Comparison of ENCODE assay signal across 12 cellular contexts in the genomic region with DNA sequence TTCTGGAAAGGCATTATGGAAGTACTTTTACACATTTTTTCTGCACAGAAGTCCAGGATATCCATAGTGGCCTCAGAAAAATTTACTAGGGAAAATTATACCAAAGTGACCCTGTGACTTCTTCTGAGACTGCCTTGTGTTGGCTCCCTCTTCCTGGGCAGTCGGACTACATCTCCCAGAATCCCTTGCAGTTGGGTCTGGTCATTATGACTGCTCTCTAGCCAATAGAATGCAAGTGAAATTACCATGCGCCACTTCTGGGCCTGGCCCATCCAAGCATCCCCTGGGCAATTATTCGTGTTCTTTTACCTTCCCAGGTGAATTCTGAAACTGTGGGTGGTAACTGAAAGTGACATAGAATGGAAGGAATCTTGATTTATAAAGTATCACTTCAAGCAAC.
DNase-seq lines count a peak whose midpoint lies in the region; TF ChIP-seq lines count a peak whose summit lies in the region.
"Had no signal": no experiment of that assay in that cellular context is flagged by ENCODE, and none has a peak within 500 bp of the region (broad histone marks: within the 10 kb centered on the region; RNA-seq: fewer than 3 reads in every experiment).

No MANE protein-coding gene starts in this region.

- CTCF ChIA-PET in HEK293T (lab: Yijun Ruan, JAX): no interaction called here

- no peak overlapping the region for H3K4ac ChIP-seq in mesendoderm (ENCODE audit: low read depth, low read length)

- no CpG with 5 or more reads among the region's 3 CpGs for WGBS in mesendoderm (ENCODE audit: extremely low coverage, insufficient coverage, low lambda C conversion rate)

- no peak overlapping the region for H4K5ac ChIP-seq in mesendoderm (ENCODE audit: low read length)

- H3K9ac ChIP-seq in mesendoderm (ENCODE audit: low read length): no peak overlapping the region

- no peak overlapping the region for H2AK5ac ChIP-seq in mesendoderm (ENCODE audit: low read length)

- peak; percentile 51 for DNase-seq in DMS 273 (lab: John Stamatoyannopoulos, UW; ENCODE audit: unreplicated experiment)
- DNase-seq in DMS 273 treated with DMSO at 0.1 percent for 48 hours (lab: John Stamatoyannopoulos, UW): no peak
- peak; percentile 55 for DNase-seq in HEK293T (ENCODE audit: extremely low spot score)
- peak; percentile 6 for DNase-seq in NCI-H69 (lab: John Stamatoyannopoulos, UW)
- DNase-seq in mesendoderm: peak; percentile 90
- no peak for DNase-seq in GM03348 (ENCODE audit: low spot score)
- DNase-seq in effector memory CD4-positive, alpha-beta T cell: no peak
- DNase-seq in T-helper 9 cell: no peak
- DNase-seq: activated T-cell treated with anti-CD3 and anti-CD28 coated beads, Interleukin-2, amount 50 U/mL, for 72 hours; HFFc6; stimulated activated CD4-positive, alpha-beta T cell treated with anti-CD3 and anti-CD28 coated beads, Interleukin-1b, Interleukin-23, amount 100 ng/mL, for 48 hours had no signal

- H3K23ac ChIP-seq in mesendoderm (ENCODE audit: low read length): no peak overlapping the region

- POLR2A ChIA-PET in HEK293T (lab: Yijun Ruan, JAX): no interaction called here

- H3K79me1 ChIP-seq in mesendoderm (ENCODE audit: low read length): no peaks in the 10 kb centered on the region

- no peak overlapping the region for H2BK120ac ChIP-seq in mesendoderm (ENCODE audit: low read depth, low read length)

- no peak overlapping the region for H2BK5ac ChIP-seq in mesendoderm (ENCODE audit: low read length)

- no peaks in the 10 kb centered on the region for H3K9me3 ChIP-seq in effector memory CD4-positive, alpha-beta T cell (ENCODE audit: control insufficient read depth, low read length)

- no peak overlapping the region for H4K8ac ChIP-seq in mesendoderm (ENCODE audit: low read depth, low read length)

- H3K4me2 ChIP-seq in mesendoderm (ENCODE audit: low read length): no peak overlapping the region

- no peak overlapping the region for H3K27ac ChIP-seq in mesendoderm (ENCODE audit: low read depth, low read length)
- no peak overlapping the region for H3K27ac ChIP-seq in effector memory CD4-positive, alpha-beta T cell (ENCODE audit: insufficient read depth, low read length, poor library complexity, severe bottlenecking)
- H3K27ac ChIP-seq: 22Rv1 had no signal

- H3K56ac ChIP-seq in mesendoderm (ENCODE audit: low read length): no peak overlapping the region

- H3K36me3 ChIP-seq in mesendoderm (ENCODE audit: control insufficient read depth, insufficient read depth, low read length): no peaks in the 10 kb centered on the region
- no peaks in the 10 kb centered on the region for H3K36me3 ChIP-seq in effector memory CD4-positive, alpha-beta T cell (ENCODE audit: control insufficient read depth, insufficient read depth, low read length)

- H2BK15ac ChIP-seq in mesendoderm (replicated peaks; ENCODE audit: low read depth): no peak overlapping the region

- no peak overlapping the region for H3K18ac ChIP-seq in mesendoderm (ENCODE audit: low read length)

- H3K27me3 ChIP-seq in mesendoderm (ENCODE audit: insufficient read depth, low read length, poor library complexity): no peaks in the 10 kb centered on the region
- no peaks in the 10 kb centered on the region for H3K27me3 ChIP-seq in effector memory CD4-positive, alpha-beta T cell (replicated peaks; ENCODE audit: control insufficient read depth, insufficient read depth, low read length, poor library complexity, severe bottlenecking)

- H3K4me1 ChIP-seq in mesendoderm (ENCODE audit: control insufficient read depth, low read depth, low read length): no peaks in the 10 kb centered on the region
- H3K4me1 ChIP-seq in effector memory CD4-positive, alpha-beta T cell (ENCODE audit: control insufficient read depth, insufficient read depth, low read length, poor library complexity, severe bottlenecking): no peaks in the 10 kb centered on the region

- H3K4me3 ChIP-seq in mesendoderm (ENCODE audit: low read length): no peak overlapping the region
- no peak overlapping the region for H3K4me3 ChIP-seq in effector memory CD4-positive, alpha-beta T cell (ENCODE audit: insufficient read depth, low read depth, low read length, poor library complexity, severe bottlenecking)

- no peaks in the 10 kb centered on the region for H3K79me2 ChIP-seq in mesendoderm (ENCODE audit: control insufficient read depth, insufficient read depth, low read length)

TF ChIP-seq in HEK293T, 16 proteins besides CTCF, POLR2A, EP300 and RAD21:
- TF ChIP-seq L3MBTL2 (conservative IDR thresholded peaks at IDR 0.05) (peak; percentile 33; the same call in 1 of the 2 replicates), FOXK2 (IDR thresholded peaks at IDR 0.05) (no peak), ARNT (IDR thresholded peaks at IDR 0.05) (no peak), SUZ12 (IDR thresholded peaks at IDR 0.05) (no peak)

Comparison
In these comparisons a context has a peak if more than half of its experiments do, and no peak if none do; other contexts are left out.
1. DNase-seq: peak in DMS 273 (single experiment), HEK293T (single experiment), NCI-H69 (single experiment) and mesendoderm (single experiment); none in DMS 273 treated with DMSO at 0.1 percent for 48 hours (single experiment), GM03348 (single experiment), effector memory CD4-positive, alpha-beta T cell (0 of 3) and T-helper 9 cell (single experiment).